ENCODE assay signal across 15 cellular contexts in the genomic region with DNA sequence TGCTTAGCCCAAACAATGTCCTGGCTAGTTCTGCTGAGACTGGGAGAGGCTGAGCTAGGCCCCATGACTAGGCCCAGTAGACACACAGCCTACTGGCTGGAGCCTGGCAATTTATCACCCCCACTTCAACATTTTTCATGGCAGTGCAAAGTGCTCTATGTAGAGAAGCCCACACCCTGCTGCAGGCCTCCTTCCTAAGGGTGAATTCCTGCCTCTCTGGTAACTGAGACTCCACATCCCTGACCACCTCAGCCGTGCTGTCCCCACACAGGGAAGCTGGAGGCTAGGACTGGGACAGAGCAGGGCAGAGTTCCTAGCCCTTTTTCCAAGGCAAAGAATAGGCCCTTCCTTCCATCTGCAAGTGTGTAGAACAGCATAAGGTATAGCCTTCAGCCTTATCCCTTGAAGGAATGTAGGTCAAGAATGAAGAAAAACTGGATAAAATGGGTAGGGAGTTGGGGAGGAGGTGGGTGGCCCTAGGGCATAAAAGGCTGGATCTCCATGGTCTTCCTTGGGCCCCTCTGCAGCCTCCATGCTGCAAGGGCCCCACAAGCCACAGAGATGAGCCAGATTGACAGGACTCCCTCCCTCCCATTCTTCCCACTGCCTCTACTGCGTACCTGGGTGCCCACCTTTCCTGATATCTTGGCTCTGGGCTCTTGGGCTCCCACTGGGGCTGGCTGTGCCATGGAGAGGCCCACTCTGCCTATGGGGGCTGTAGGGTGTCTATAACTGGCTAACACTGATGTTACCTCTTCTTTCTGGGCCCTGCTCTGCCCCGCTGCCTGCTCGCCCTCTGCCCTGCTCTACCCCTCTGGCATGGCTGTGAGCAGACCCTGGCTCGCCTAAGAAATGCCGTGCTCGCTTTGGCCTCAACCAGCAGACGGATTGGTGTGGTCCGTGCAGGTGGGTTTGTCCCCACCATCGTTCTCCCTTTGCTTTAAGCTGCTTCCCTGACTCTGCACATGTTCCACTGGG. TPM values are rescaled to one million over a fixed set of nuclear protein-coding genes. Genes with fewer than 3 reads are reported as not detected.
DNase-seq lines count a peak whose midpoint lies in the region; ATAC-seq and TF ChIP-seq lines count a peak whose summit lies in the region.
"Had no signal": no experiment of that assay in that cellular context is flagged by ENCODE, and none has a peak within 500 bp of the region (broad histone marks: within the 10 kb centered on the region; RNA-seq: fewer than 3 reads in every experiment).

No MANE protein-coding gene starts in this region.

- no peaks in the 10 kb centered on the region for H3K9me3 ChIP-seq in CD4-positive, alpha-beta memory T cell (ENCODE audit: control insufficient read depth in 1 of 2, low read length in 2 of 2)
- H3K9me3 ChIP-seq in DND-41 (ENCODE audit: insufficient read depth, low read length, severe bottlenecking) = no peaks in the 10 kb centered on the region
- H3K9me3 ChIP-seq: vagina had no signal

- H3K4me1 ChIP-seq in CD4-positive, alpha-beta memory T cell (ENCODE audit: insufficient read depth, low read length) = peaks cover 24% of the 10 kb centered on the region
- no peaks in the 10 kb centered on the region for H3K4me1 ChIP-seq in DND-41 (ENCODE audit: insufficient read depth, low read length)

- H3K27me3 Mint-ChIP-seq in CD4-positive, alpha-beta memory T cell = no peaks in the 10 kb centered on the region
- no peaks in the 10 kb centered on the region for H3K27me3 Mint-ChIP-seq in activated naive CD8-positive, alpha-beta T cell treated with anti-CD3 and anti-CD28 coated beads, Interleukin-2, amount 50 U/mL, for 24 hours
- H3K27me3 Mint-ChIP-seq in naive thymus-derived CD8-positive, alpha-beta T cell = no peaks in the 10 kb centered on the region

- no peak overlapping the region for H3K4me3 ChIP-seq in CD4-positive, alpha-beta memory T cell (ENCODE audit: low read length in 2 of 2)
- no peak overlapping the region for H3K4me3 ChIP-seq in DND-41 (ENCODE audit: low read depth in 1 of 2, low read length in 2 of 2)
- H3K4me3 ChIP-seq: vagina had no signal

- intact Hi-C loops in CD4-positive, alpha-beta memory T cell (cut with micrococcal nuclease) = no loop called here

- H3K27ac Mint-ChIP-seq in CD4-positive, alpha-beta memory T cell = peak overlapping the region; percentile 32 to 98 (median 82)
- H3K27ac Mint-ChIP-seq in activated naive CD8-positive, alpha-beta T cell treated with anti-CD3 and anti-CD28 coated beads, Interleukin-2, amount 50 U/mL, for 24 hours = peak overlapping the region; percentile 81
- H3K27ac Mint-ChIP-seq in naive thymus-derived CD8-positive, alpha-beta T cell = peak overlapping the region; percentile 77 to 96 (median 94)

- peaks cover 82% of the 10 kb centered on the region for H3K36me3 ChIP-seq in CD4-positive, alpha-beta memory T cell (ENCODE audit: insufficient read depth, low read length)
- peaks cover 90% of the 10 kb centered on the region for H3K36me3 ChIP-seq in DND-41 (ENCODE audit: insufficient read depth, low read length)

- H3K27me3 ChIP-seq in CD4-positive, alpha-beta memory T cell (ENCODE audit: insufficient read depth, low read length) = no peaks in the 10 kb centered on the region
- no peaks in the 10 kb centered on the region for H3K27me3 ChIP-seq in DND-41 (ENCODE audit: insufficient read depth, low read length, poor library complexity)
- H3K27me3 ChIP-seq: vagina had no signal

- POLR2A ChIA-PET in CD4-positive, alpha-beta memory T cell (lab: Charles Lee; ENCODE audit: partially characterized antibody) = interaction anchor here (0.6 to 23.7 kb wide), 7 partner anchors 21 to 139 kb away, joined by 3 to 313 read pairs (median 5); a partner anchor contains a TSS
- POLR2A ChIA-PET in naive thymus-derived CD8-positive, alpha-beta T cell (lab: Charles Lee) = interaction anchor here (1.0 to 2.5 kb wide), 4 partner anchors 24 to 82 kb away, joined by 3 to 7 read pairs (median 5); a partner anchor contains a TSS

- H3K27ac ChIP-seq in CD4-positive, alpha-beta memory T cell (ENCODE audit: low read depth, low read length) = no peak overlapping the region
- 0 out of 2 replicates have a peak overlapping the region, but pooled peaks have one; percentile 8 for H3K27ac ChIP-seq in DND-41 (ENCODE audit: low read length)
- H3K27ac ChIP-seq: C4-2B, vagina had no signal

- H3K4me2 ChIP-seq in DND-41 (ENCODE audit: insufficient read depth, low read length) = no peak overlapping the region

- ATAC-seq in DND-41 (ENCODE audit: insufficient read depth, low read depth) = no peak
- ATAC-seq in activated naive CD8-positive, alpha-beta T cell treated with anti-CD3 and anti-CD28 coated beads, Interleukin-2, amount 50 U/mL, for 24 hours = no peak
- no peak for ATAC-seq in naive thymus-derived CD8-positive, alpha-beta T cell
- ATAC-seq: SK-N-SH treated with all-trans-retinoic acid at 6 μM for 48 hours had no signal

- no peak overlapping the region for H2AFZ ChIP-seq in DND-41 (ENCODE audit: low read depth, low read length)

- H3K9me3 Mint-ChIP-seq in CD4-positive, alpha-beta memory T cell = peaks cover 0 to 4% (median 0%) of the 10 kb centered on the region in 8 donors
- H3K9me3 Mint-ChIP-seq in activated naive CD8-positive, alpha-beta T cell treated with anti-CD3 and anti-CD28 coated beads, Interleukin-2, amount 50 U/mL, for 24 hours = no peaks in the 10 kb centered on the region
- H3K9me3 Mint-ChIP-seq in naive thymus-derived CD8-positive, alpha-beta T cell = no peaks in the 10 kb centered on the region

- peaks cover 19 to 72% (median 43%) of the 10 kb centered on the region in 4 donors for H3K4me1 Mint-ChIP-seq in CD4-positive, alpha-beta memory T cell
- peaks cover 38% of the 10 kb centered on the region for H3K4me1 Mint-ChIP-seq in activated naive CD8-positive, alpha-beta T cell treated with anti-CD3 and anti-CD28 coated beads, Interleukin-2, amount 50 U/mL, for 24 hours
- peaks cover 37 to 73% (median 57%) of the 10 kb centered on the region in 4 donors for H3K4me1 Mint-ChIP-seq in naive thymus-derived CD8-positive, alpha-beta T cell

- CTCF ChIA-PET in CD4-positive, alpha-beta memory T cell (lab: Charles Lee; ENCODE audit: partially characterized antibody) = interaction anchor here (1.5 to 25.4 kb wide), 4 partner anchors 8 to 107 kb away, joined by 4 to 603 read pairs (median 4); no protein-coding TSS in a partner anchor

- H4K20me1 ChIP-seq in DND-41 (ENCODE audit: insufficient read depth, low read length) = peaks cover 82% of the 10 kb centered on the region

- TF ChIP-seq CTCF in DND-41 (IDR thresholded peaks at IDR 0.05; ENCODE audit: borderline replicate concordance, extremely low read depth, low read length, poor library complexity, severe bottlenecking) = no peak

- DNase-seq in CD4-positive, alpha-beta memory T cell = no peak
- DNase-seq in DND-41 (no peak), DMS153 (lab: John Stamatoyannopoulos, UW) (no peak), NCI-H187 treated with DMSO at 0.1 percent for 48 hours (lab: John Stamatoyannopoulos, UW) (no peak)
- no peak for DNase-seq in activated naive CD8-positive, alpha-beta T cell treated with anti-CD3 and anti-CD28 coated beads, Interleukin-2, amount 50 U/mL, for 24 hours
- peak in 1 of 10 donors; percentile 63 for DNase-seq in naive thymus-derived CD8-positive, alpha-beta T cell
- DNase-seq in stimulated activated CD4-positive, alpha-beta T cell treated with anti-CD3 and anti-CD28 coated beads, Interleukin-2, amount 100 ng/mL, for 24 hours = no peak
- DNase-seq: GDM1; IMR-90; NCI-H1092 treated with DMSO at 0.1 percent for 48 hours; NCI-H345; stimulated activated CD4-positive, alpha-beta T cell treated with anti-CD3 and anti-CD28 coated beads, Interleukin-4, amount 100 ng/mL, for 1 hour had no signal

- peak overlapping the region in 2 of 8 donors; percentile 22 to 54 for H3K4me3 Mint-ChIP-seq in CD4-positive, alpha-beta memory T cell
- H3K4me3 Mint-ChIP-seq in activated naive CD8-positive, alpha-beta T cell treated with anti-CD3 and anti-CD28 coated beads, Interleukin-2, amount 50 U/mL, for 24 hours = no peak overlapping the region
- peak overlapping the region in 4 of 10 donors; percentile 20 to 56 (median 37) for H3K4me3 Mint-ChIP-seq in naive thymus-derived CD8-positive, alpha-beta T cell

- peaks cover 53 to 91% of the 10 kb centered on the region in 2 donors for H3K36me3 Mint-ChIP-seq in CD4-positive, alpha-beta memory T cell
- H3K36me3 Mint-ChIP-seq in activated naive CD8-positive, alpha-beta T cell treated with anti-CD3 and anti-CD28 coated beads, Interleukin-2, amount 50 U/mL, for 24 hours (ENCODE audit: low read depth) = peaks cover 42% of the 10 kb centered on the region
- H3K36me3 Mint-ChIP-seq in naive thymus-derived CD8-positive, alpha-beta T cell = peaks cover 0 to 84% (median 27%) of the 10 kb centered on the region in 3 donors

- peaks cover 49% of the 10 kb centered on the region for H3K79me2 ChIP-seq in DND-41 (ENCODE audit: insufficient read depth, low read length)

- no peak overlapping the region for H3K9ac ChIP-seq in DND-41 (ENCODE audit: low read depth, low read length)

RNA-seq across cellular contexts. Expression of a gene that starts 29.8 kb away (rescaled TPM):
- 100 to 1,000 TPM; 770 to 841 TPM for total RNA-seq in CD4-positive, alpha-beta memory T cell
- polyA plus RNA-seq in CD4-positive, alpha-beta memory T cell = 100 to 1,000 TPM; 102 to 474 TPM
- 100 to 1,000 TPM; 910 to 911 TPM for total RNA-seq in naive thymus-derived CD8-positive, alpha-beta T cell
- polyA plus RNA-seq in naive thymus-derived CD8-positive, alpha-beta T cell = 100 to 1,000 TPM; 207 to 600 (median 328) TPM

RNA-seq across cellular contexts. Expression of a gene that starts 32.5 kb away (rescaled TPM):
- 100 to 1,000 TPM; 234 to 246 TPM for total RNA-seq in CD4-positive, alpha-beta memory T cell
- polyA plus RNA-seq in CD4-positive, alpha-beta memory T cell = 1,000 to 10,000 TPM; 1,076 to 1,639 TPM
- 100 to 1,000 TPM; 250 to 262 TPM for total RNA-seq in naive thymus-derived CD8-positive, alpha-beta T cell
- polyA plus RNA-seq in naive thymus-derived CD8-positive, alpha-beta T cell = 1,000 to 10,000 TPM; 1,138 to 1,312 (median 1,209) TPM
